In the genomic region with DNA sequence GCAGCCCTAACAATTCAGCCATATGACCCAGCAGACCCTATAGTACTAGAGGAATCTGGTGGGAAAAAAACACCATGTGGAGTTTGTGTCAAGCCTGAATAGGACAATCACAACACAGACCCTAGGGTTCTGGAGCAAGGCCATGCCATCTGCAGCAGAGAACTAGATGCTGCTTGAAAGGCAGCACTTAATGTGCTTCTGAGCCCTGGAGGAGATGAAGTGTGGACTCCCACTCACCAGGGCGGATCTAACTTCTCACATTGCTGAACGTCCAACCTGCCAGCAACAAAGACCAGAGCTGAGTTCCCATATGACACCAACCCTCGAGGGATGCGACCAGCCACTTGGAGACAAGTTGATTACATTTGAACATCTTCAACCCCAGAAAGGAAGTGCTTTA, we compare ENCODE assay signal across 35 cellular contexts. TPM values are rescaled to one million over a fixed set of nuclear protein-coding genes. Genes with fewer than 3 reads are reported as not detected.
"Had no signal": no experiment of that assay in that cellular context is flagged by ENCODE, and none has a peak within 500 bp of the region (broad histone marks: within the 10 kb centered on the region; RNA-seq: fewer than 3 reads in every experiment).

No MANE protein-coding gene starts in this region.

- H3K27ac ChIP-seq: adrenal gland, ascending aorta, breast epithelium, coronary artery, esophagus muscularis mucosa, foreskin keratinocyte, gastrocnemius medialis, heart left ventricle, WERI-Rb-1 had no signal

- H3K36me3 Mint-ChIP-seq: activated naive CD4-positive, alpha-beta T cell treated with anti-CD3 and anti-CD28 coated beads, Interleukin-2, amount 50 U/mL, for 24 hours; activated naive CD8-positive, alpha-beta T cell treated with anti-CD3 and anti-CD28 coated beads for 36 hours; brain had no signal

- H3K27me3 ChIP-seq: adrenal gland, ascending aorta, breast epithelium, dorsolateral prefrontal cortex, esophagus muscularis mucosa, foreskin keratinocyte, gastrocnemius medialis, heart left ventricle had no signal

- ATAC-seq: activated CD4-positive, CD25-positive, alpha-beta regulatory T cell treated with anti-CD3 and anti-CD28 coated beads, Interleukin-2, amount 50 U/mL, for 24 hours; activated CD8-positive, alpha-beta T cell treated with anti-CD3 and anti-CD28 coated beads for 36 hours; activated naive CD8-positive, alpha-beta T cell treated with anti-CD3 and anti-CD28 coated beads, Interleukin-2, amount 50 U/mL, for 24 hours; activated T-cell treated with anti-CD3 and anti-CD28 coated beads, Interleukin-2, amount 50 U/mL, for 4 hours; foreskin keratinocyte; gastrocnemius medialis; heart left ventricle; T-helper 17 cell had no signal

- H3K27ac Mint-ChIP-seq: activated B cell treated with CpG ODN at 0.5 μM for 24 hours; activated CD8-positive, alpha-beta T cell treated with anti-CD3 and anti-CD28 coated beads for 36 hours; activated naive CD4-positive, alpha-beta T cell treated with anti-CD3 and anti-CD28 coated beads for 36 hours; activated naive CD4-positive, alpha-beta T cell treated with anti-CD3 and anti-CD28 coated beads, Interleukin-2, amount 50 U/mL, for 24 hours; activated naive CD8-positive, alpha-beta T cell treated with anti-CD3 and anti-CD28 coated beads for 36 hours; activated naive CD8-positive, alpha-beta T cell treated with anti-CD3 and anti-CD28 coated beads, Interleukin-2, amount 50 U/mL, for 24 hours; activated T-helper 2 cell treated with anti-CD3 and anti-CD28 coated beads, Interferon-gamma antibody, Interleukin-2, Interleukin-4, amounts not matched to agents 10 μg/mL and 5 μg/mL and 100 μg/mL, durations not matched to agents 14 hours and 24 hours and 36 hours; brain; dendritic cell treated with granulocyte-macrophage colony-stimulating factor and Interleukin-4, amounts not matched to agents 40 ng/mL and 50 ng/mL, for 4 days; endodermal cell; T-helper 17 cell; T-helper 2 cell treated with Interferon-gamma antibody and Interleukin-4, amounts not matched to agents 5 μg/mL and 100 μg/mL, for 36 hours had no signal

- DNase-seq: activated B cell treated with CpG ODN at 0.5 μM for 24 hours; activated CD4-positive, alpha-beta T cell treated with anti-CD3 and anti-CD28 coated beads for 48 hours; activated CD4-positive, alpha-beta T cell treated with anti-CD3 and anti-CD28 coated beads, Interleukin-2, amount 50 U/mL, for 1 hour; activated CD4-positive, alpha-beta T cell treated with anti-CD3 and anti-CD28 coated beads, Interleukin-2, amount 50 U/mL, for 48 hours; activated CD8-positive, alpha-beta memory T cell treated with anti-CD3 and anti-CD28 coated beads for 24 hours; activated CD8-positive, alpha-beta T cell treated with anti-CD3 and anti-CD28 coated beads for 36 hours; activated effector memory CD4-positive, alpha-beta T cell treated with anti-CD3 and anti-CD28 coated beads, Interleukin-2, amount 50 U/mL, for 16 hours; activated naive CD4-positive, alpha-beta T cell treated with anti-CD3 and anti-CD28 coated beads for 36 hours; activated naive CD8-positive, alpha-beta T cell treated with anti-CD3 and anti-CD28 coated beads for 36 hours; activated naive CD8-positive, alpha-beta T cell treated with anti-CD3 and anti-CD28 coated beads, Interleukin-2, amount 50 U/mL, for 24 hours; activated T-cell treated with anti-CD3 and anti-CD28 coated beads, Interleukin-2, amount 50 U/mL, for 4 hours; adrenal gland; amygdala; effector memory CD4-positive, alpha-beta T cell; endodermal cell; foreskin keratinocyte; gastrocnemius medialis; glutamatergic neuron; heart left ventricle; T-helper 1 cell; T-helper 17 cell; T1000; WERI-Rb-1 had no signal

- H3K4me1 ChIP-seq: adrenal gland, ascending aorta, breast epithelium, esophagus muscularis mucosa, foreskin keratinocyte, gastrocnemius medialis, heart left ventricle had no signal

- H3K9me3 ChIP-seq: adrenal gland, ascending aorta, breast epithelium, esophagus muscularis mucosa, gastrocnemius medialis, heart left ventricle had no signal

- H3K4me1 Mint-ChIP-seq: activated B cell treated with CpG ODN at 0.5 μM for 24 hours; activated naive CD4-positive, alpha-beta T cell treated with anti-CD3 and anti-CD28 coated beads, Interleukin-2, amount 50 U/mL, for 24 hours; activated naive CD8-positive, alpha-beta T cell treated with anti-CD3 and anti-CD28 coated beads for 36 hours; activated naive CD8-positive, alpha-beta T cell treated with anti-CD3 and anti-CD28 coated beads, Interleukin-2, amount 50 U/mL, for 24 hours; brain; central memory CD8-positive, alpha-beta T cell; endodermal cell; T-helper 17 cell had no signal

- H3K9me3 Mint-ChIP-seq: activated B cell treated with CpG ODN at 0.5 μM for 24 hours; activated CD8-positive, alpha-beta T cell treated with anti-CD3 and anti-CD28 coated beads for 36 hours; activated naive CD4-positive, alpha-beta T cell treated with anti-CD3 and anti-CD28 coated beads for 36 hours; activated naive CD4-positive, alpha-beta T cell treated with anti-CD3 and anti-CD28 coated beads, Interleukin-2, amount 50 U/mL, for 24 hours; activated naive CD8-positive, alpha-beta T cell treated with anti-CD3 and anti-CD28 coated beads for 36 hours; activated naive CD8-positive, alpha-beta T cell treated with anti-CD3 and anti-CD28 coated beads, Interleukin-2, amount 50 U/mL, for 24 hours; activated T-cell treated with anti-CD3 and anti-CD28 coated beads, Interleukin-2, amount 50 U/mL, for 4 hours; activated T-helper 2 cell treated with anti-CD3 and anti-CD28 coated beads, Interferon-gamma antibody, Interleukin-2, Interleukin-4, amounts not matched to agents 10 μg/mL and 5 μg/mL and 100 μg/mL, durations not matched to agents 14 hours and 24 hours and 36 hours; central memory CD8-positive, alpha-beta T cell; dendritic cell treated with granulocyte-macrophage colony-stimulating factor and Interleukin-4, amounts not matched to agents 40 ng/mL and 50 ng/mL, for 4 days; endodermal cell; T-helper 2 cell treated with Interferon-gamma antibody and Interleukin-4, amounts not matched to agents 5 μg/mL and 100 μg/mL, for 36 hours had no signal

- H3K4me3 Mint-ChIP-seq: activated B cell treated with CpG ODN at 0.5 μM for 24 hours; activated CD8-positive, alpha-beta T cell treated with anti-CD3 and anti-CD28 coated beads for 36 hours; activated naive CD4-positive, alpha-beta T cell treated with anti-CD3 and anti-CD28 coated beads for 36 hours; activated naive CD4-positive, alpha-beta T cell treated with anti-CD3 and anti-CD28 coated beads, Interleukin-2, amount 50 U/mL, for 24 hours; activated naive CD8-positive, alpha-beta T cell treated with anti-CD3 and anti-CD28 coated beads for 36 hours; activated naive CD8-positive, alpha-beta T cell treated with anti-CD3 and anti-CD28 coated beads, Interleukin-2, amount 50 U/mL, for 24 hours; activated T-cell treated with anti-CD3 and anti-CD28 coated beads, Interleukin-2, amount 50 U/mL, for 4 hours; brain; central memory CD8-positive, alpha-beta T cell; dendritic cell treated with granulocyte-macrophage colony-stimulating factor and Interleukin-4, amounts not matched to agents 40 ng/mL and 50 ng/mL, for 4 days; endodermal cell; T-helper 17 cell; T-helper 2 cell treated with Interferon-gamma antibody and Interleukin-4, amounts not matched to agents 5 μg/mL and 100 μg/mL, for 36 hours had no signal

- H3K4me3 ChIP-seq: adrenal gland, ascending aorta, breast epithelium, coronary artery, dorsolateral prefrontal cortex, esophagus muscularis mucosa, gastrocnemius medialis, heart left ventricle had no signal

- H3K36me3 ChIP-seq: adrenal gland, ascending aorta, breast epithelium, esophagus muscularis mucosa, gastrocnemius medialis, heart left ventricle, WERI-Rb-1 had no signal

RNA-seq across cellular contexts. Expression of gene GABBR2, which starts 43.2 kb away (rescaled TPM):
- total RNA-seq: activated B cell treated with CpG ODN at 0.5 μM for 24 hours; activated CD8-positive, alpha-beta T cell treated with anti-CD3 and anti-CD28 coated beads for 36 hours; activated naive CD4-positive, alpha-beta T cell treated with anti-CD3 and anti-CD28 coated beads for 36 hours; activated naive CD8-positive, alpha-beta T cell treated with anti-CD3 and anti-CD28 coated beads for 36 hours; activated T-cell treated with anti-CD3 and anti-CD28 coated beads, Interleukin-2, amount 50 U/mL, for 4 hours; activated T-helper 2 cell treated with anti-CD3 and anti-CD28 coated beads, Interferon-gamma antibody, Interleukin-2, Interleukin-4, amounts not matched to agents 10 μg/mL and 5 μg/mL and 100 μg/mL, durations not matched to agents 14 hours and 24 hours and 36 hours; ascending aorta; breast epithelium; foreskin keratinocyte; T-helper 17 cell had no signal
- polyA plus RNA-seq: foreskin keratinocyte had no signal
